In genomic region chrX:78945186-78945912, GRCh38 we compare ENCODE assay signal across 8 cellular contexts. TPM values are rescaled to one million over a fixed set of nuclear protein-coding genes. Genes with fewer than 3 reads are reported as not detected.
DNase-seq lines count a peak whose midpoint lies in the region; ATAC-seq, FAIRE-seq and TF ChIP-seq lines count a peak whose summit lies in the region.

TSS of gene P2RY10 (plus strand) at chrX:78945391. CDS start at chrX:78960521, 15,130 bp downstream.

- H2BK5ac ChIP-seq in mesenchymal stem cell (ENCODE audit: low read depth, low read length, poor library complexity, severe bottlenecking): no peak within 1 kb of the TSS

- H2BK120ac ChIP-seq in mesenchymal stem cell (ENCODE audit: low read depth, low read length): no peak within 1 kb of the TSS

- H3K18ac ChIP-seq in mesenchymal stem cell (ENCODE audit: low read depth in 1 of 2, low read length in 2 of 2): no peak within 1 kb of the TSS

- H3K79me1 ChIP-seq in mesenchymal stem cell (replicated peaks; ENCODE audit: low read length, poor library complexity, severe bottlenecking): no peaks in the 10 kb centered on the region

- FAIRE-seq in GM12891 (lab: Jason Lieb, UNC) (no peak), kidney (lab: Jason Lieb, UNC) (no peak)

- DNase-seq in GM12891 (ENCODE audit: insufficient read length, low spot score) (no peak), HL-60 (ENCODE audit: low read depth in 1 of 2, low spot score in 1 of 2) (peak in 1 of 2 experiments; percentile 59), kidney (no peak), cardiac septum (ENCODE audit: low spot score) (no peak), mesenchymal stem cell (no peak), HPDE6-E6E7 (ENCODE audit: extremely low spot score) (no peak)
- DNase-seq in activated gamma-delta T cell treated with anti-CD3 and anti-CD28 coated beads, Interleukin-2, amount 50 U/mL, for 16 hours (ENCODE audit: low read depth): peak; percentile 1

- no peak within 1 kb of the TSS for H3K4me2 ChIP-seq in mesenchymal stem cell (ENCODE audit: low read length, poor library complexity, severe bottlenecking)

- no peak within 1 kb of the TSS for H4K91ac ChIP-seq in mesenchymal stem cell (ENCODE audit: low read length)

- no peak within 1 kb of the TSS for H3K4ac ChIP-seq in mesenchymal stem cell (ENCODE audit: low read depth in 1 of 2, low read length in 2 of 2)

- no peaks in the 10 kb centered on the region for H3K9me3 ChIP-seq in kidney (ENCODE audit: control insufficient read depth in 1 of 2, low read length in 2 of 2)
- H3K9me3 ChIP-seq in mesenchymal stem cell (ENCODE audit: control insufficient read depth, low read length): no peaks in the 10 kb centered on the region

- H3K27me3 ChIP-seq in HL-60 (ENCODE audit: insufficient read depth, poor library complexity, severe bottlenecking) (no peaks in the 10 kb centered on the region), mesenchymal stem cell (ENCODE audit: control insufficient read depth in 1 of 2, insufficient read depth in 1 of 2, low read length in 2 of 2) (no peaks in the 10 kb centered on the region)

- no peak within 1 kb of the TSS for H2AFZ ChIP-seq in mesenchymal stem cell (ENCODE audit: low read depth, low read length)

- peak; percentile 88 for TF ChIP-seq POLR2A in GM12891 (IDR thresholded peaks at IDR 0.05; ENCODE audit: low read depth, low read length)

- no peak within 1 kb of the TSS for H2AK5ac ChIP-seq in mesenchymal stem cell (ENCODE audit: low read length, severe bottlenecking)

- no peak within 1 kb of the TSS for H3K14ac ChIP-seq in mesenchymal stem cell (ENCODE audit: low read length in 2 of 2)

- no peak for TF ChIP-seq CTCF in HL-60 (IDR thresholded peaks at IDR 0.05; ENCODE audit: insufficient read depth, low read length)
- no peak for TF ChIP-seq CTCF in kidney (IDR thresholded peaks at IDR 0.05; ENCODE audit: borderline replicate concordance, extremely low read depth, insufficient read depth)

- H3K4me1 ChIP-seq in kidney (ENCODE audit: control insufficient read depth in 1 of 2, insufficient read depth in 1 of 2, low read depth in 1 of 2, low read length in 2 of 2) (no peaks in the 10 kb centered on the region), mesenchymal stem cell (ENCODE audit: control insufficient read depth, insufficient read depth, low read depth, low read length) (no peaks in the 10 kb centered on the region)

- H3K9ac ChIP-seq in kidney (ENCODE audit: low read length in 2 of 2): no peak within 1 kb of the TSS
- H3K9ac ChIP-seq in mesenchymal stem cell (ENCODE audit: low read length): no peak within 1 kb of the TSS

- 81% methylated on average over 4 of the region's 5 CpGs for WGBS in mesenchymal stem cell

- peak within 1 kb of the TSS; percentile 30 for H3K27ac ChIP-seq in HL-60 (replicated peaks)
- H3K27ac ChIP-seq in kidney (ENCODE audit: low read depth in 2 of 2, low read length in 2 of 2): no peak within 1 kb of the TSS
- no peak within 1 kb of the TSS for H3K27ac ChIP-seq in mesenchymal stem cell (ENCODE audit: low read length, poor library complexity, severe bottlenecking)

- no peak within 1 kb of the TSS for H3K4me3 ChIP-seq in HL-60 (replicated peaks; ENCODE audit: insufficient read depth, low read length)
- no peak within 1 kb of the TSS for H3K4me3 ChIP-seq in kidney (ENCODE audit: low read length in 2 of 2)
- H3K4me3 ChIP-seq in mesenchymal stem cell (ENCODE audit: insufficient read depth in 1 of 2, low read depth in 1 of 2, low read length in 2 of 2): no peak within 1 kb of the TSS

- no peak within 1 kb of the TSS for H2BK15ac ChIP-seq in mesenchymal stem cell (ENCODE audit: low read depth, poor library complexity, severe bottlenecking)

- intact Hi-C loops in kidney (cut with DNase I): no loop called here
- intact Hi-C loops in cardiac septum (cut with DNase I): no loop called here

- no peak within 1 kb of the TSS for H3K23ac ChIP-seq in mesenchymal stem cell (ENCODE audit: low read length in 2 of 2)

- no peak within 1 kb of the TSS for H2BK12ac ChIP-seq in mesenchymal stem cell (ENCODE audit: low read length in 2 of 2)

- H3K36me3 ChIP-seq in kidney (ENCODE audit: control insufficient read depth in 1 of 2, insufficient read depth in 2 of 2, low read length in 2 of 2): no peaks in the 10 kb centered on the region
- H3K36me3 ChIP-seq in mesenchymal stem cell (ENCODE audit: control insufficient read depth in 1 of 2, insufficient read depth in 2 of 2, low read depth in 1 of 2, low read length in 2 of 2): no peaks in the 10 kb centered on the region

- H4K8ac ChIP-seq in mesenchymal stem cell (ENCODE audit: low read length): no peak within 1 kb of the TSS

- peak; percentile 65 for ATAC-seq in GM21390 (IDR thresholded peaks at IDR 0.05; ENCODE audit: unreplicated experiment)

TF ChIP-seq in GM12891, 5 proteins besides CTCF, POLR2A, EP300 and RAD21:
- TF ChIP-seq POLR2AphosphoS5 (IDR thresholded peaks at IDR 0.05; ENCODE audit: low read depth, low read length) (peak; percentile 76), SPI1 (IDR thresholded peaks at IDR 0.05; ENCODE audit: low read depth, low read length) (peak; percentile 75), TAF1 (IDR thresholded peaks at IDR 0.05; ENCODE audit: low read depth, low read length) (peak; percentile 79; the same call in 1 of the 2 replicates), POU2F2 (IDR thresholded peaks at IDR 0.05; ENCODE audit: low read depth, low read length) (no peak), PAX5 (IDR thresholded peaks at IDR 0.05; ENCODE audit: insufficient read depth, low read length, severe bottlenecking) (no peak)

RNA-seq across cellular contexts. Expression of gene P2RY10, which starts in this region (rescaled TPM):
- polyA plus RNA-seq in GM12891 (2012; ENCODE audit: low read depth, missing spikeins): 39.9 TPM
- 1.9 TPM for total RNA-seq in kidney
- polyA plus RNA-seq in kidney (ENCODE audit: insufficient read depth, low read depth, low replicate concordance): not detected
- total RNA-seq in cardiac septum: not detected
- polyA plus RNA-seq in mesenchymal stem cell (2013, experiment 1 of 2): not detected
- polyA plus RNA-seq in mesenchymal stem cell (2013, experiment 2 of 2): not detected
